ENCODE assay signal across 1 cellular context in the genomic region with DNA sequence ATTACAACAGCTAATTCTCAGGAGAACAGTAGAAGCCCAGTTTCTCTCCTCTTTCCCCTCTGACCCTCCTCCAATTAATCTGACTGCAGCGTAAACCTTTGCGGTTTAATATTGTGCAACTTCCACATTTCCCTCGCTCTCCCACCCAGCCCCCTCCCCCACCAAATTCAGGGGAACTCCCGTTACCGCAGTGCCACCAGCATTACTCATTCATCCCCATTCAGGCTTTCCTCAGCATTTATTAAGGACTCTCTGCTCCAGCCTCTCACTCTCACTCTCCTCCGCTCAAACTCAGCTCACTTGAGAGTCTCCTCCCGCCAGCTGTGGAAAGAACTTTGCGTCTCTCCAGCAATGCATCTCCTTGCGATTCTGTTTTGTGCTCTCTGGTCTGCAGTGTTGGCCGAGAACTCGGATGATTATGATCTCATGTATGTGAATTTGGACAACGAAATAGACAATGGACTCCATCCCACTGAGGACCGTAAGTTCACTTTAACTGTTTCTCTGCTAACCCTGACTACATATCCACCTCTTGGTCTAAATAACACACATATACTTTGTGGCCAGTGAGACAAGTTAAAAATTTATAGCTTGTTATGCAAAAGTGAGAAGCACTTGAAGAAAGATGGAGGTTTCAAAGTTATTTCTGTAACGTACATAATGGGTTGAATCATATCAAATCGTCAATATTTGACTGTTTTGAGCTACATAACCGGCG.
TF ChIP-seq lines count a peak whose summit lies in the region.

A gene (plus strand): TSS at position 268 of the 718 bp plus-strand sequence. CDS start 84 bp downstream, at position 352.

TF ChIP-seq in SK-N-SH treated with all-trans-retinoic acid at 6 μM for 48 hours, 23 proteins besides CTCF, POLR2A, EP300 and RAD21 (continued from another document):
- TF ChIP-seq, protein P1, sequence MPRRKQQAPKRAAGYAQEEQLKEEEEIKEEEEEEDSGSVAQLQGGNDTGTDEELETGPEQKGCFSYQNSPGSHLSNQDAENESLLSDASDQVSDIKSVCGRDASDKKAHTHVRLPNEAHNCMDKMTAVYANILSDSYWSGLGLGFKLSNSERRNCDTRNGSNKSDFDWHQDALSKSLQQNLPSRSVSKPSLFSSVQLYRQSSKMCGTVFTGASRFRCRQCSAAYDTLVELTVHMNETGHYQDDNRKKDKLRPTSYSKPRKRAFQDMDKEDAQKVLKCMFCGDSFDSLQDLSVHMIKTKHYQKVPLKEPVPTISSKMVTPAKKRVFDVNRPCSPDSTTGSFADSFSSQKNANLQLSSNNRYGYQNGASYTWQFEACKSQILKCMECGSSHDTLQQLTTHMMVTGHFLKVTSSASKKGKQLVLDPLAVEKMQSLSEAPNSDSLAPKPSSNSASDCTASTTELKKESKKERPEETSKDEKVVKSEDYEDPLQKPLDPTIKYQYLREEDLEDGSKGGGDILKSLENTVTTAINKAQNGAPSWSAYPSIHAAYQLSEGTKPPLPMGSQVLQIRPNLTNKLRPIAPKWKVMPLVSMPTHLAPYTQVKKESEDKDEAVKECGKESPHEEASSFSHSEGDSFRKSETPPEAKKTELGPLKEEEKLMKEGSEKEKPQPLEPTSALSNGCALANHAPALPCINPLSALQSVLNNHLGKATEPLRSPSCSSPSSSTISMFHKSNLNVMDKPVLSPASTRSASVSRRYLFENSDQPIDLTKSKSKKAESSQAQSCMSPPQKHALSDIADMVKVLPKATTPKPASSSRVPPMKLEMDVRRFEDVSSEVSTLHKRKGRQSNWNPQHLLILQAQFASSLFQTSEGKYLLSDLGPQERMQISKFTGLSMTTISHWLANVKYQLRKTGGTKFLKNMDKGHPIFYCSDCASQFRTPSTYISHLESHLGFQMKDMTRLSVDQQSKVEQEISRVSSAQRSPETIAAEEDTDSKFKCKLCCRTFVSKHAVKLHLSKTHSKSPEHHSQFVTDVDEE (CRISPR knock-in tag; IDR thresholded peaks at IDR 0.05) = no peak
- no peak for TF ChIP-seq PPARA (CRISPR knock-in tag; IDR thresholded peaks at IDR 0.05; ENCODE audit: borderline replicate concordance)
- no peak for TF ChIP-seq ZC3H10 (CRISPR knock-in tag; IDR thresholded peaks at IDR 0.05)
